ENCODE assay signal across 25 cellular contexts in genomic region chr2:44950646-44951045, GRCh38. TPM values are rescaled to one million over a fixed set of nuclear protein-coding genes. Genes with fewer than 3 reads are reported as not detected.
DNase-seq lines count a peak whose midpoint lies in the region; ATAC-seq, FAIRE-seq and TF ChIP-seq lines count a peak whose summit lies in the region.
"Had no signal": no experiment of that assay in that cellular context is flagged by ENCODE, and none has a peak within 500 bp of the region (broad histone marks: within the 10 kb centered on the region; RNA-seq: fewer than 3 reads in every experiment).

No MANE protein-coding gene starts in this region.

- POLR2A ChIA-PET in HEK293 (lab: Yijun Ruan, JAX), result no interaction called here
- POLR2A ChIA-PET in CD4-positive, alpha-beta T cell (lab: Charles Lee), result no interaction called here

- H3K27me3 Mint-ChIP-seq in brain, result peaks cover 71% of the 10 kb centered on the region
- H3K27me3 Mint-ChIP-seq in CD4-positive, alpha-beta T cell, result peaks cover 90% of the 10 kb centered on the region

- TF ChIP-seq CTCF in HEK293 (tag by site-specific recombination; IDR thresholded peaks at IDR 0.05) (no peak), brain (conservative IDR thresholded peaks at IDR 0.05) (no peak), kidney (IDR thresholded peaks at IDR 0.05; ENCODE audit: borderline replicate concordance, extremely low read depth, insufficient read depth) (no peak)
- TF ChIP-seq CTCF in CD4-positive, alpha-beta T cell (IDR thresholded peaks at IDR 0.05), result no peak

- H3K9ac ChIP-seq in kidney (ENCODE audit: low read length in 2 of 2), result no peak overlapping the region
- H3K9ac ChIP-seq: BLaER1 had no signal

- H3K4me3 ChIP-seq in HEK293 (ENCODE audit: low read depth, low read length), result no peak overlapping the region
- no peak overlapping the region for H3K4me3 ChIP-seq in kidney (ENCODE audit: low read length in 2 of 2)
- H3K4me3 ChIP-seq: BLaER1 had no signal

- no peaks in the 10 kb centered on the region for H3K36me3 ChIP-seq in HEK293 (ENCODE audit: control insufficient read depth in 2 of 2, insufficient read depth in 1 of 2, low read length in 2 of 2)
- H3K36me3 ChIP-seq in kidney (ENCODE audit: control insufficient read depth in 1 of 2, insufficient read depth in 2 of 2, low read length in 2 of 2), result no peaks in the 10 kb centered on the region
- H3K36me3 ChIP-seq: BLaER1 had no signal

- peak overlapping the region in 4 of 5 experiments; percentile 54 to 79 (median 65) for H3K4me3 Mint-ChIP-seq in brain
- no peak overlapping the region for H3K4me3 Mint-ChIP-seq in CD4-positive, alpha-beta T cell

- DNase-seq in kidney, result peak; percentile 1
- DNase-seq in retina, result peak; percentile 54
- DNase-seq in CD4-positive, alpha-beta T cell, result no peak
- DNase-seq in NK-92 treated with Interleukin-12 subunit alpha and Interleukin-12 subunit beta, amount 100 ng/mL, for 24 hours (lab: John Stamatoyannopoulos, UW), result no peak
- DNase-seq in H4 (ENCODE audit: low spot score), result no peak
- DNase-seq: Caco-2; CD4-positive, alpha-beta memory T cell; DND-41; KBM-7; MM.1S; NCI-H1092; NCI-H1436; NCI-H1930; NCI-H226; NCI-H524; NCI-H774 had no signal

- peaks cover 78% of the 10 kb centered on the region for H3K4me1 Mint-ChIP-seq in brain
- peaks cover 25% of the 10 kb centered on the region for H3K4me1 Mint-ChIP-seq in CD4-positive, alpha-beta T cell (ENCODE audit: low read depth)

- CTCF ChIA-PET in HEK293 (lab: Yijun Ruan, JAX), result interaction anchor here (0.6 kb wide), 1 partner anchor 231 kb away, joined by 3 read pairs; no protein-coding TSS in a partner anchor
- CTCF ChIA-PET in CD4-positive, alpha-beta T cell (lab: Charles Lee), result no interaction called here

- peaks cover 92% of the 10 kb centered on the region for H3K27me3 ChIP-seq in CD4-positive, alpha-beta T cell (ENCODE audit: control insufficient read depth, insufficient read depth, low read length)

- H3K27ac Mint-ChIP-seq in brain, result peak overlapping the region in 3 of 5 experiments; percentile 32 to 87 (median 41)
- no peak overlapping the region for H3K27ac Mint-ChIP-seq in CD4-positive, alpha-beta T cell
- H3K27ac Mint-ChIP-seq: CD4-positive, alpha-beta memory T cell had no signal

- no peak for ATAC-seq in CD4-positive, alpha-beta T cell (ENCODE audit: poor library complexity)
- ATAC-seq: HCT116 had no signal

- peaks cover 8% of the 10 kb centered on the region for H3K36me3 Mint-ChIP-seq in brain
- H3K36me3 Mint-ChIP-seq in CD4-positive, alpha-beta T cell (ENCODE audit: low read depth), result no peaks in the 10 kb centered on the region
- H3K36me3 Mint-ChIP-seq: CD4-positive, alpha-beta memory T cell had no signal

- intact Hi-C loops in kidney (cut with DNase I), result loop anchor here (10.0 kb wide), 2 partner anchors 466 to 556 kb away; no protein-coding TSS in a partner anchor
- intact Hi-C loops in CD4-positive, alpha-beta T cell (cut with DNase I, micrococcal nuclease), result loop anchor here in 1 of 2 experiments (10.0 kb wide), 1 partner anchor 706 kb away; no protein-coding TSS in a partner anchor

- H3K9me3 ChIP-seq in HEK293 (ENCODE audit: control insufficient read depth, insufficient read depth, low read depth, low read length) (no peaks in the 10 kb centered on the region), kidney (ENCODE audit: control insufficient read depth in 1 of 2, low read length in 2 of 2) (no peaks in the 10 kb centered on the region)
- no peaks in the 10 kb centered on the region for H3K9me3 ChIP-seq in CD4-positive, alpha-beta T cell (ENCODE audit: control insufficient read depth, low read length)
- H3K9me3 ChIP-seq: BLaER1, Caco-2 had no signal

- H3K27ac ChIP-seq in HEK293 (ENCODE audit: extremely low read depth, low read depth, low read length) (no peak overlapping the region), kidney (ENCODE audit: low read depth in 2 of 2, low read length in 2 of 2) (no peak overlapping the region)
- no peak overlapping the region for H3K27ac ChIP-seq in CD4-positive, alpha-beta T cell (ENCODE audit: low read depth, low read length)
- H3K27ac ChIP-seq: BLaER1 had no signal

- H3K9me3 Mint-ChIP-seq in brain, result peaks cover 0 to 11% (median 0%) of the 10 kb centered on the region in 5 experiments
- H3K9me3 Mint-ChIP-seq in CD4-positive, alpha-beta T cell, result no peaks in the 10 kb centered on the region

- no peaks in the 10 kb centered on the region; the same call in 1 of the 2 replicates for H3K4me1 ChIP-seq in HEK293 (ENCODE audit: control insufficient read depth, insufficient read depth, low read length)
- H3K4me1 ChIP-seq in kidney (ENCODE audit: control insufficient read depth in 1 of 2, insufficient read depth in 1 of 2, low read depth in 1 of 2, low read length in 2 of 2), result peaks cover 5 to 23% of the 10 kb centered on the region in 2 donors
- H3K4me1 ChIP-seq: Caco-2 had no signal

- no peak for FAIRE-seq in kidney (lab: Jason Lieb, UNC)

TF ChIP-seq in HEK293, 187 proteins besides CTCF, POLR2A, EP300 and RAD21:
- no peak for TF ChIP-seq ZSCAN30 (tag by site-specific recombination; IDR thresholded peaks at IDR 0.05)
- TF ChIP-seq ZSCAN4 (tag by site-specific recombination; IDR thresholded peaks at IDR 0.05), result peak; percentile 75
- no peak for TF ChIP-seq SALL2 (tag by site-specific recombination; IDR thresholded peaks at IDR 0.05; ENCODE audit: borderline replicate concordance)
- no peak for TF ChIP-seq ZNF18 (tag by site-specific recombination; IDR thresholded peaks at IDR 0.05)
- TF ChIP-seq ZNF354C (tag by site-specific recombination; IDR thresholded peaks at IDR 0.05; ENCODE audit: borderline replicate concordance, low read depth), result no peak
- TF ChIP-seq ZNF280C (tag by site-specific recombination; IDR thresholded peaks at IDR 0.05), result no peak
- TF ChIP-seq ZNF16 (tag by site-specific recombination; IDR thresholded peaks at IDR 0.05; ENCODE audit: low read depth), result no peak
- TF ChIP-seq ZNF837 (tag by site-specific recombination; IDR thresholded peaks at IDR 0.05), result no peak
- no peak for TF ChIP-seq FEZF1 (tag by site-specific recombination; IDR thresholded peaks at IDR 0.05)

RNA-seq across cellular contexts. Expression of gene SIX3, which starts 9.1 kb away (rescaled TPM):
- polyA plus RNA-seq in brain (ENCODE audit: insufficient read depth, low read depth, low replicate concordance), result 30.9 TPM
- 0.16 TPM for total RNA-seq in kidney
- polyA plus RNA-seq in kidney (ENCODE audit: insufficient read depth, low read depth, low replicate concordance), result 0.19 TPM
- total RNA-seq in CD4-positive, alpha-beta T cell, result not detected
- not detected in 2 replicates for total RNA-seq in H4 (2014; rRNA removed; shearing (Covaris generic))
- total RNA-seq: Caco-2; CD4-positive, alpha-beta memory T cell; G401; Right ventricle myocardium superior; RPMI7951; SK-MEL-5 had no signal
- polyA plus RNA-seq: CD4-positive, alpha-beta memory T cell had no signal

RNA-seq across cellular contexts. Expression of gene SIX2, which starts 58.6 kb away (rescaled TPM):
- polyA plus RNA-seq in brain (ENCODE audit: insufficient read depth, low read depth, low replicate concordance) (18.6 TPM), kidney (ENCODE audit: insufficient read depth, low read depth, low replicate concordance) (0.62 TPM)
- 0.28 TPM for total RNA-seq in kidney
- not detected for total RNA-seq in CD4-positive, alpha-beta T cell
- total RNA-seq in H4 (2014; rRNA removed; shearing (Covaris generic)), result 0.06 and 0.52 TPM in 2 replicates
- total RNA-seq: A673; CD4-positive, alpha-beta memory T cell; G401; SK-MEL-5 had no signal
- polyA plus RNA-seq: CD4-positive, alpha-beta memory T cell had no signal

Comparison
In these comparisons a context has a peak if more than half of its experiments do, and no peak if none do; other contexts are left out.
1. DNase-seq: peak in kidney (single experiment) and retina (single experiment); none in CD4-positive, alpha-beta T cell (0 of 10), NK-92 treated with Interleukin-12 subunit alpha and Interleukin-12 subunit beta, amount 100 ng/mL, for 24 hours (single experiment) and H4 (single experiment).